25 cellular contexts compared by ENCODE assay signal in genomic region chr17:28413804-28414203, GRCh38. TPM values are rescaled to one million over a fixed set of nuclear protein-coding genes. Genes with fewer than 3 reads are reported as not detected.
DNase-seq lines count a peak whose midpoint lies in the region; ATAC-seq, FAIRE-seq and TF ChIP-seq lines count a peak whose summit lies in the region.
"Had no signal": no experiment of that assay in that cellular context is flagged by ENCODE, and none has a peak within 500 bp of the region (broad histone marks: within the 10 kb centered on the region; RNA-seq: fewer than 3 reads in every experiment).

No MANE protein-coding gene starts in this region.

- in situ Hi-C loops in HepG2 (cut with HindIII; ENCODE audit: extremely low pct_ligation_motif_present, low pct_unique_long_range_greater_than_20kb) (no loop called here), Panc1 (cut with HindIII; ENCODE audit: low pct_unique_long_range_greater_than_20kb, low sequenced_read_pairs) (no loop called here)

- no peak overlapping the region for H3K27ac Mint-ChIP-seq in endodermal cell
- H3K27ac Mint-ChIP-seq: CD4-positive, CD25-positive, alpha-beta regulatory T cell; CD8-positive, alpha-beta memory T cell had no signal

- TF ChIP-seq EP300 in HepG2 (IDR thresholded peaks at IDR 0.05; ENCODE audit: low read depth in 2 of 2, low read length in 2 of 2) = no peak
- TF ChIP-seq EP300 in HepG2 (CRISPR knock-in tag; IDR thresholded peaks at IDR 0.05; ENCODE audit: borderline replicate concordance) = no peak

- H3K4me1 ChIP-seq in HepG2 (ENCODE audit: insufficient read depth, low read length) (peaks cover 22% of the 10 kb centered on the region), right lobe of liver (peaks cover 0 to 10% (median 0%) of the 10 kb centered on the region in 4 donors), Panc1 (ENCODE audit: control insufficient read depth, insufficient read depth, low read length) (no peaks in the 10 kb centered on the region), endodermal cell (ENCODE audit: control insufficient read depth, insufficient read depth, low read length) (no peaks in the 10 kb centered on the region)
- H3K4me1 ChIP-seq: BLaER1 had no signal

- BruUV-seq in HepG2 (replicated peaks; lab: Mats Ljungman, UMichigan) (no TSS peak), Panc1 (replicated peaks; lab: Mats Ljungman, UMichigan) (no TSS peak)

- no peaks in the 10 kb centered on the region for H4K20me1 ChIP-seq in HepG2 (ENCODE audit: insufficient read depth, low read length)
- H4K20me1 ChIP-seq: BLaER1 had no signal

- H2AFZ ChIP-seq in HepG2 (ENCODE audit: low read length) = no peak overlapping the region

- no peaks in the 10 kb centered on the region for H3K9me3 Mint-ChIP-seq in endodermal cell
- H3K9me3 Mint-ChIP-seq: CD4-positive, CD25-positive, alpha-beta regulatory T cell; CD8-positive, alpha-beta memory T cell had no signal

- intact Hi-C loops in HepG2 (cut with micrococcal nuclease; ENCODE audit: unreplicated experiment) = loop anchor here (2.0 to 10.0 kb wide), 2 partner anchors 17 to 179 kb away; no protein-coding TSS in a partner anchor
- intact Hi-C loops in right lobe of liver (cut with DNase I) = no loop called here
- intact Hi-C loops in Panc1 (cut with micrococcal nuclease; ENCODE audit: unreplicated experiment) = no loop called here

- WGBS in HepG2 (ENCODE audit: low lambda C conversion rate) = 39% methylated on average over 5 of the region's 7 CpGs
- WGBS in right lobe of liver (ENCODE audit: insufficient coverage, low coverage, low lambda C conversion rate, missing lambda C conversion rate) = 78% methylated on average over 7 of the region's 7 CpGs
- 74 to 75% methylated on average over 7 of the region's 7 CpGs for WGBS in endodermal cell (ENCODE audit: insufficient coverage in 1 of 2, insufficient read length in 1 of 2), 2 experiments

- POLR2A ChIA-PET in HepG2 (lab: Yijun Ruan, JAX) = interaction anchor here (3.7 kb wide), 1 partner anchor 8 kb away, joined by 30 read pairs; the partner anchor contains the start of gene SLC46A1
- POLR2A ChIA-PET in Panc1 (lab: Charles Lee) = no interaction called here

- H3K9me3 ChIP-seq in HepG2 (ENCODE audit: low read length) = no peaks in the 10 kb centered on the region
- no peaks in the 10 kb centered on the region for H3K9me3 ChIP-seq in right lobe of liver
- H3K9me3 ChIP-seq in Panc1 (ENCODE audit: control insufficient read depth, insufficient read depth, low read depth, low read length) = no peaks in the 10 kb centered on the region
- H3K9me3 ChIP-seq in endodermal cell (ENCODE audit: control insufficient read depth, low read length) = no peaks in the 10 kb centered on the region
- H3K9me3 ChIP-seq: BLaER1 had no signal

- H3K36me3 ChIP-seq in HepG2 (replicated peaks in 1 of 2; ENCODE audit: control insufficient read depth in 1 of 2, insufficient read depth in 2 of 2, low read length in 2 of 2) = no peaks in the 10 kb centered on the region
- H3K36me3 ChIP-seq in right lobe of liver = no peaks in the 10 kb centered on the region
- H3K36me3 ChIP-seq in Panc1 (ENCODE audit: control insufficient read depth, insufficient read depth, low read length) = no peaks in the 10 kb centered on the region
- no peaks in the 10 kb centered on the region for H3K36me3 ChIP-seq in endodermal cell (ENCODE audit: control insufficient read depth, insufficient read depth, low read length)
- H3K36me3 ChIP-seq: BLaER1 had no signal

- no peaks in the 10 kb centered on the region for H3K36me3 Mint-ChIP-seq in endodermal cell (ENCODE audit: low read depth)
- H3K36me3 Mint-ChIP-seq: CD4-positive, CD25-positive, alpha-beta regulatory T cell; CD8-positive, alpha-beta memory T cell had no signal

- H3K4me3 ChIP-seq in HepG2 (replicated peaks in 1 of 3; ENCODE audit: insufficient read depth in 1 of 3, low read depth in 2 of 3, low read length in 3 of 3) = no peak overlapping the region
- no peak overlapping the region for H3K4me3 ChIP-seq in right lobe of liver
- H3K4me3 ChIP-seq in Panc1 (ENCODE audit: low read depth in 2 of 2, low read length in 2 of 2) = no peak overlapping the region
- no peak overlapping the region for H3K4me3 ChIP-seq in endodermal cell (ENCODE audit: low read length)
- H3K4me3 ChIP-seq: BLaER1, GM12878, K562 had no signal

- DNase-seq in HepG2 (ENCODE audit: low spot score) = no peak
- DNase-seq in right lobe of liver = no peak
- no peak for DNase-seq in Panc1 (ENCODE audit: low read depth, low spot score)
- peak; percentile 75 for DNase-seq in endodermal cell
- DNase-seq in retina = no peak
- DNase-seq: 8988T; CD4-positive, CD25-positive, alpha-beta regulatory T cell; CD8-positive, alpha-beta memory T cell; COR-L47; DMS 273 treated with DMSO at 0.1 percent for 48 hours; DMS53; DND-41; EL; HCEC 1CT; IMR-90 had no signal

- H3K79me2 ChIP-seq in HepG2 (ENCODE audit: insufficient read depth, low read length) = no peaks in the 10 kb centered on the region

- ATAC-seq in HepG2 (0 out of 3 replicates have a peak, but pooled peaks have one; percentile 19), right lobe of liver (no peak), Panc1 (no peak), HG03442 (IDR thresholded peaks at IDR 0.05; ENCODE audit: unreplicated experiment) (no peak), GM19351 (IDR thresholded peaks at IDR 0.05; ENCODE audit: unreplicated experiment) (no peak)
- ATAC-seq: GM12878, K562 had no signal

- TF ChIP-seq RAD21 in HepG2 (CRISPR knock-in tag; IDR thresholded peaks at IDR 0.05) = no peak

- no peak for FAIRE-seq in HepG2 (lab: Jason Lieb, UNC)
- FAIRE-seq: GM12878, K562 had no signal

- TF ChIP-seq POLR2A in HepG2 (IDR thresholded peaks at IDR 0.05; ENCODE audit: insufficient read depth in 1 of 2, low read depth in 2 of 2, low read length in 2 of 2) (no peak), right lobe of liver (IDR thresholded peaks at IDR 0.05) (no peak)

- no peak overlapping the region for H3K4me3 Mint-ChIP-seq in endodermal cell
- H3K4me3 Mint-ChIP-seq: CD4-positive, CD25-positive, alpha-beta regulatory T cell; CD8-positive, alpha-beta memory T cell had no signal

- TF ChIP-seq CTCF in HepG2 (CRISPR knock-in tag; IDR thresholded peaks at IDR 0.05) = peak; percentile 22; the same call in 1 of the 2 replicates
- no peak for TF ChIP-seq CTCF in right lobe of liver (IDR thresholded peaks at IDR 0.05)
- peak; percentile 12; the same call in 1 of the 2 replicates for TF ChIP-seq CTCF in Panc1 (IDR thresholded peaks at IDR 0.05)
- TF ChIP-seq CTCF in endodermal cell (conservative IDR thresholded peaks at IDR 0.05) = peak; percentile 42

- peaks cover 7% of the 10 kb centered on the region for H3K4me1 Mint-ChIP-seq in endodermal cell

- H3K27me3 ChIP-seq in HepG2 (ENCODE audit: control insufficient read depth in 1 of 2, insufficient read depth in 2 of 2, low read length in 2 of 2) (0 out of 5 replicates have a peak, but pooled peaks cover 0 to 7% of the 10 kb centered on the region in 2 experiments), right lobe of liver (no peaks in the 10 kb centered on the region), Panc1 (ENCODE audit: control insufficient read depth, insufficient read depth, low read length) (no peaks in the 10 kb centered on the region), endodermal cell (ENCODE audit: control insufficient read depth, insufficient read depth, low read length, poor library complexity, severe bottlenecking) (no peaks in the 10 kb centered on the region)
- H3K27me3 ChIP-seq: BLaER1 had no signal

- H3K27ac ChIP-seq in HepG2 (ENCODE audit: extremely low read length, insufficient read depth, low read length) (no peak overlapping the region), right lobe of liver (no peak overlapping the region), Panc1 (ENCODE audit: low read length) (no peak overlapping the region), endodermal cell (ENCODE audit: low read depth, low read length) (no peak overlapping the region)
- H3K27ac ChIP-seq: BLaER1 had no signal

- no peak overlapping the region for H3K9ac ChIP-seq in HepG2 (ENCODE audit: insufficient read depth, low read depth, low read length)
- no peak overlapping the region for H3K9ac ChIP-seq in endodermal cell (ENCODE audit: extremely low read depth, low read length, poor library complexity, severe bottlenecking)
- H3K9ac ChIP-seq: BLaER1 had no signal

- H3K4me2 ChIP-seq in HepG2 (ENCODE audit: low read depth, low read length) = no peak overlapping the region
- H3K4me2 ChIP-seq: BLaER1 had no signal

- H3K27me3 Mint-ChIP-seq in endodermal cell (ENCODE audit: insufficient read depth) = peaks cover 42% of the 10 kb centered on the region

- CTCF ChIA-PET in HepG2 (lab: Yijun Ruan, JAX; ENCODE audit: low intra/inter-chr PET ratio, low total read pairs) (no interaction called here), Panc1 (lab: Charles Lee) (no interaction called here)

RNA-seq across cellular contexts. Expression of gene SLC46A1, which starts 7.8 kb away (rescaled TPM):
- 9.4 and 22.6 TPM in 2 replicates for total RNA-seq in HepG2 (2016; rRNA removed; fragmentation: Illumina TruSeq; extraction: Trizol)
- 3.5 and 5.4 TPM in 2 replicates for total RNA-seq in HepG2 (2016; cell fraction: cytosol; rRNA removed; fragmentation: Illumina TruSeq; extraction: Trizol; ENCODE audit: low read depth)
- 9.1 and 22.4 TPM in 2 replicates for total RNA-seq in HepG2 (2016; cell fraction: insoluble cytoplasmic fraction; rRNA removed; fragmentation: Illumina TruSeq; extraction: Trizol)
- total RNA-seq in HepG2 (2016; cell fraction: membrane; rRNA removed; fragmentation: Illumina TruSeq; extraction: Trizol) = 5.8 and 10.3 TPM in 2 replicates
- 30.8 and 32.9 TPM in 2 replicates for total RNA-seq in HepG2 (2016; cell fraction: nucleus; rRNA removed; fragmentation: Illumina TruSeq; extraction: Trizol)
- 19.6 and 25.8 TPM in 2 replicates for polyA plus RNA-seq in HepG2 (2011; rRNA removed)
- polyA plus RNA-seq in HepG2 (2011; cell fraction: cytosol; rRNA removed) = 12.7 and 13.7 TPM in 2 replicates
- polyA plus RNA-seq in HepG2 (2011; cell fraction: nucleus; rRNA removed) = 30.3 and 37.6 TPM in 2 replicates
- 14.5 and 20.5 TPM in 2 replicates for polyA plus RNA-seq in HepG2 (2012)
- 1.8 and 2.3 TPM in 2 replicates for polyA plus RNA-seq in HepG2 (2016; cell fraction: cytosol; fragmentation: Illumina TruSeq; extraction: Trizol; ENCODE audit: low read depth)
- polyA plus RNA-seq in HepG2 (2016; cell fraction: insoluble cytoplasmic fraction; fragmentation: Illumina TruSeq; extraction: Trizol; ENCODE audit: low read depth) = 9.0 and 9.7 TPM in 2 replicates
- 2.4 and 3.5 TPM in 2 replicates for polyA plus RNA-seq in HepG2 (2016; cell fraction: membrane; fragmentation: Illumina TruSeq; extraction: Trizol; ENCODE audit: low read depth)
- polyA plus RNA-seq in HepG2 (2016; cell fraction: nucleus; fragmentation: Illumina TruSeq; extraction: Trizol; ENCODE audit: insufficient read depth, low read depth) = 37.8 and 44.2 TPM in 2 replicates
- polyA minus RNA-seq in HepG2 (2011; rRNA and poly(A)+ RNA removed; ENCODE audit: low replicate concordance) = 37.9 and 60.4 TPM in 2 replicates
- polyA minus RNA-seq in HepG2 (2011; cell fraction: cytosol; rRNA and poly(A)+ RNA removed) = 16.3 and 22.3 TPM in 2 replicates
- polyA minus RNA-seq in HepG2 (2011; cell fraction: nucleus; rRNA and poly(A)+ RNA removed) = 31.0 and 41.5 TPM in 2 replicates
- 10 to 100 TPM; 22.1 to 44.6 (median 32.1) TPM for total RNA-seq in right lobe of liver
- 16.9 TPM for total RNA-seq in Panc1 (2021; ENCODE audit: unreplicated experiment)
- 12.0 TPM for polyA plus RNA-seq in Panc1 (2012; ENCODE audit: insufficient read length)
- total RNA-seq in endodermal cell = 10 to 100 TPM in 1 of 2 donors, 1 to 10 TPM in 1; 6.9 to 10.9 TPM
- 4.0 TPM for polyA plus RNA-seq in endodermal cell (2013, experiment 1 of 2)
- polyA plus RNA-seq in endodermal cell (2013, experiment 2 of 2) = 5.7 TPM

RNA-seq across cellular contexts. Expression of gene SARM1, which starts 42.3 kb away (rescaled TPM):
- 0.25 and 0.73 TPM in 2 replicates for total RNA-seq in HepG2 (2016; rRNA removed; fragmentation: Illumina TruSeq; extraction: Trizol)
- 0.09 and 0.20 TPM in 2 replicates for total RNA-seq in HepG2 (2016; cell fraction: cytosol; rRNA removed; fragmentation: Illumina TruSeq; extraction: Trizol; ENCODE audit: low read depth)
- 0.73 and 0.78 TPM in 2 replicates for total RNA-seq in HepG2 (2016; cell fraction: insoluble cytoplasmic fraction; rRNA removed; fragmentation: Illumina TruSeq; extraction: Trizol)
- 0.09 and 0.28 TPM in 2 replicates for total RNA-seq in HepG2 (2016; cell fraction: membrane; rRNA removed; fragmentation: Illumina TruSeq; extraction: Trizol)
- 0.84 and 0.94 TPM in 2 replicates for total RNA-seq in HepG2 (2016; cell fraction: nucleus; rRNA removed; fragmentation: Illumina TruSeq; extraction: Trizol)
- polyA plus RNA-seq in HepG2 (2011; rRNA removed) = 0.86 and 1.1 TPM in 2 replicates
- polyA plus RNA-seq in HepG2 (2011; cell fraction: cytosol; rRNA removed) = 0.30 and 0.56 TPM in 2 replicates
- polyA plus RNA-seq in HepG2 (2011; cell fraction: nucleus; rRNA removed) = 5.4 and 6.1 TPM in 2 replicates
- polyA plus RNA-seq in HepG2 (2012) = 0.36 and 3.0 TPM in 2 replicates
- polyA plus RNA-seq in HepG2 (2016; cell fraction: cytosol; fragmentation: Illumina TruSeq; extraction: Trizol; ENCODE audit: low read depth) = 0.14 and 0.16 TPM in 2 replicates
- polyA plus RNA-seq in HepG2 (2016; cell fraction: insoluble cytoplasmic fraction; fragmentation: Illumina TruSeq; extraction: Trizol; ENCODE audit: low read depth) = 0.27 and 0.61 TPM in 2 replicates
- polyA plus RNA-seq in HepG2 (2016; cell fraction: membrane; fragmentation: Illumina TruSeq; extraction: Trizol; ENCODE audit: low read depth) = 0.22 and 0.23 TPM in 2 replicates
- polyA plus RNA-seq in HepG2 (2016; cell fraction: nucleus; fragmentation: Illumina TruSeq; extraction: Trizol; ENCODE audit: insufficient read depth, low read depth) = 2.1 and 2.7 TPM in 2 replicates
- polyA minus RNA-seq in HepG2 (2011; rRNA and poly(A)+ RNA removed; ENCODE audit: low replicate concordance) = 2.2 and 23.4 TPM in 2 replicates
- polyA minus RNA-seq in HepG2 (2011; cell fraction: cytosol; rRNA and poly(A)+ RNA removed) = 0.09 and 0.30 TPM in 2 replicates
- polyA minus RNA-seq in HepG2 (2011; cell fraction: nucleus; rRNA and poly(A)+ RNA removed) = 3.9 TPM in 2 replicates
- total RNA-seq in right lobe of liver = 1 to 10 TPM; 2.8 to 5.1 (median 3.9) TPM
- total RNA-seq in Panc1 (2021; ENCODE audit: unreplicated experiment) = 17.4 TPM
- polyA plus RNA-seq in Panc1 (2012; ENCODE audit: insufficient read length) = 16.8 TPM
- total RNA-seq in endodermal cell = 1 to 10 TPM; 1.3 to 2.0 TPM
- polyA plus RNA-seq in endodermal cell (2013, experiment 1 of 2) = 11.5 TPM
- 11.0 TPM for polyA plus RNA-seq in endodermal cell (2013, experiment 2 of 2)

RNA-seq across cellular contexts. Expression of gene VTN, which starts 43.7 kb away (rescaled TPM):
- total RNA-seq in HepG2 (2016; rRNA removed; fragmentation: Illumina TruSeq; extraction: Trizol) (43.9 and 108 TPM in 2 replicates), right lobe of liver (1,000 to 10,000 TPM; 2,747 to 3,771 (median 3,031) TPM), Panc1 (2021; ENCODE audit: unreplicated experiment) (2.3 TPM), endodermal cell (1 to 10 TPM; 2.5 to 6.7 TPM)
- total RNA-seq in HepG2 (2016; cell fraction: cytosol; rRNA removed; fragmentation: Illumina TruSeq; extraction: Trizol; ENCODE audit: low read depth) = 11.6 and 13.5 TPM in 2 replicates
- total RNA-seq in HepG2 (2016; cell fraction: insoluble cytoplasmic fraction; rRNA removed; fragmentation: Illumina TruSeq; extraction: Trizol) = 42.5 and 110 TPM in 2 replicates
- 21.9 and 23.9 TPM in 2 replicates for total RNA-seq in HepG2 (2016; cell fraction: membrane; rRNA removed; fragmentation: Illumina TruSeq; extraction: Trizol)
- 103 and 124 TPM in 2 replicates for total RNA-seq in HepG2 (2016; cell fraction: nucleus; rRNA removed; fragmentation: Illumina TruSeq; extraction: Trizol)
- polyA plus RNA-seq in HepG2 (2011; rRNA removed) = 131 and 230 TPM in 2 replicates
- 124 and 146 TPM in 2 replicates for polyA plus RNA-seq in HepG2 (2011; cell fraction: cytosol; rRNA removed)
- 140 and 166 TPM in 2 replicates for polyA plus RNA-seq in HepG2 (2011; cell fraction: nucleus; rRNA removed)
- polyA plus RNA-seq in HepG2 (2012) = 284 and 339 TPM in 2 replicates
- polyA plus RNA-seq in HepG2 (2016; cell fraction: cytosol; fragmentation: Illumina TruSeq; extraction: Trizol; ENCODE audit: low read depth) = 22.3 and 24.7 TPM in 2 replicates
- 46.3 and 58.2 TPM in 2 replicates for polyA plus RNA-seq in HepG2 (2016; cell fraction: insoluble cytoplasmic fraction; fragmentation: Illumina TruSeq; extraction: Trizol; ENCODE audit: low read depth)
- polyA plus RNA-seq in HepG2 (2016; cell fraction: membrane; fragmentation: Illumina TruSeq; extraction: Trizol; ENCODE audit: low read depth) = 29.7 and 32.6 TPM in 2 replicates
- polyA plus RNA-seq in HepG2 (2016; cell fraction: nucleus; fragmentation: Illumina TruSeq; extraction: Trizol; ENCODE audit: insufficient read depth, low read depth) = 199 and 223 TPM in 2 replicates
- 37.6 and 134 TPM in 2 replicates for polyA minus RNA-seq in HepG2 (2011; rRNA and poly(A)+ RNA removed; ENCODE audit: low replicate concordance)
- 45.8 and 97.8 TPM in 2 replicates for polyA minus RNA-seq in HepG2 (2011; cell fraction: cytosol; rRNA and poly(A)+ RNA removed)
- 30.3 and 66.1 TPM in 2 replicates for polyA minus RNA-seq in HepG2 (2011; cell fraction: nucleus; rRNA and poly(A)+ RNA removed)
- polyA plus RNA-seq in Panc1 (2012; ENCODE audit: insufficient read length) = 2.4 TPM
- 5.6 TPM for polyA plus RNA-seq in endodermal cell (2013, experiment 1 of 2)
- polyA plus RNA-seq in endodermal cell (2013, experiment 2 of 2) = 4.4 TPM
- total RNA-seq: CD4-positive, CD25-positive, alpha-beta regulatory T cell; H4; HT1080 had no signal
- polyA plus RNA-seq: CD8-positive, alpha-beta memory T cell had no signal

RNA-seq across cellular contexts. Expression of gene SEBOX, which starts 48.8 kb away (rescaled TPM):
- total RNA-seq in HepG2 (2016; rRNA removed; fragmentation: Illumina TruSeq; extraction: Trizol) = not detected in 2 replicates
- total RNA-seq in HepG2 (2016; cell fraction: cytosol; rRNA removed; fragmentation: Illumina TruSeq; extraction: Trizol; ENCODE audit: low read depth) = not detected in 2 replicates
- not detected in 2 replicates for total RNA-seq in HepG2 (2016; cell fraction: insoluble cytoplasmic fraction; rRNA removed; fragmentation: Illumina TruSeq; extraction: Trizol)
- total RNA-seq in HepG2 (2016; cell fraction: membrane; rRNA removed; fragmentation: Illumina TruSeq; extraction: Trizol) = not detected in 2 replicates
- not detected in 2 replicates for total RNA-seq in HepG2 (2016; cell fraction: nucleus; rRNA removed; fragmentation: Illumina TruSeq; extraction: Trizol)
- polyA plus RNA-seq in HepG2 (2011; rRNA removed) = not detected in 2 replicates
- polyA plus RNA-seq in HepG2 (2011; cell fraction: cytosol; rRNA removed) = not detected in 2 replicates
- polyA plus RNA-seq in HepG2 (2011; cell fraction: nucleus; rRNA removed) = 0.43 TPM in 1 of 2 replicates, not detected in the other
- polyA plus RNA-seq in HepG2 (2012) = not detected in 2 replicates
- polyA plus RNA-seq in HepG2 (2016; cell fraction: cytosol; fragmentation: Illumina TruSeq; extraction: Trizol; ENCODE audit: low read depth) = not detected in 2 replicates
- polyA plus RNA-seq in HepG2 (2016; cell fraction: insoluble cytoplasmic fraction; fragmentation: Illumina TruSeq; extraction: Trizol; ENCODE audit: low read depth) = not detected in 2 replicates
- not detected in 2 replicates for polyA plus RNA-seq in HepG2 (2016; cell fraction: membrane; fragmentation: Illumina TruSeq; extraction: Trizol; ENCODE audit: low read depth)
- polyA plus RNA-seq in HepG2 (2016; cell fraction: nucleus; fragmentation: Illumina TruSeq; extraction: Trizol; ENCODE audit: insufficient read depth, low read depth) = not detected in 2 replicates
- polyA minus RNA-seq in HepG2 (2011; rRNA and poly(A)+ RNA removed; ENCODE audit: low replicate concordance) = 0.34 TPM in 1 of 2 replicates, not detected in the other
- not detected in 2 replicates for polyA minus RNA-seq in HepG2 (2011; cell fraction: cytosol; rRNA and poly(A)+ RNA removed)
- not detected in 2 replicates for polyA minus RNA-seq in HepG2 (2011; cell fraction: nucleus; rRNA and poly(A)+ RNA removed)
- not detected for total RNA-seq in right lobe of liver
- total RNA-seq in Panc1 (2021; ENCODE audit: unreplicated experiment) = not detected
- polyA plus RNA-seq in Panc1 (2012; ENCODE audit: insufficient read length) = not detected
- not detected for total RNA-seq in endodermal cell
- not detected for polyA plus RNA-seq in endodermal cell (2013, experiment 1 of 2)
- polyA plus RNA-seq in endodermal cell (2013, experiment 2 of 2) = not detected
- total RNA-seq: A673; CD4-positive, CD25-positive, alpha-beta regulatory T cell; CD8-positive, alpha-beta memory T cell; G401; GM12878; H4; HT1080; IMR-90; K562 had no signal
- polyA plus RNA-seq: AG04450; CD4-positive, CD25-positive, alpha-beta regulatory T cell; CD8-positive, alpha-beta memory T cell; GM12878; IMR-90; K562 had no signal

RNA-seq across cellular contexts. Expression of gene POLDIP2, which starts 56.5 kb away (rescaled TPM):
- total RNA-seq in HepG2 (2016; rRNA removed; fragmentation: Illumina TruSeq; extraction: Trizol) = 114 and 127 TPM in 2 replicates
- 63.3 and 67.3 TPM in 2 replicates for total RNA-seq in HepG2 (2016; cell fraction: cytosol; rRNA removed; fragmentation: Illumina TruSeq; extraction: Trizol; ENCODE audit: low read depth)
- 112 and 115 TPM in 2 replicates for total RNA-seq in HepG2 (2016; cell fraction: insoluble cytoplasmic fraction; rRNA removed; fragmentation: Illumina TruSeq; extraction: Trizol)
- total RNA-seq in HepG2 (2016; cell fraction: membrane; rRNA removed; fragmentation: Illumina TruSeq; extraction: Trizol) = 118 and 133 TPM in 2 replicates
- 47.1 and 53.4 TPM in 2 replicates for total RNA-seq in HepG2 (2016; cell fraction: nucleus; rRNA removed; fragmentation: Illumina TruSeq; extraction: Trizol)
- 85.9 and 86.0 TPM in 2 replicates for polyA plus RNA-seq in HepG2 (2011; rRNA removed)
- polyA plus RNA-seq in HepG2 (2011; cell fraction: cytosol; rRNA removed) = 82.5 and 91.5 TPM in 2 replicates
- 40.8 and 49.4 TPM in 2 replicates for polyA plus RNA-seq in HepG2 (2011; cell fraction: nucleus; rRNA removed)
- 60.2 and 73.0 TPM in 2 replicates for polyA plus RNA-seq in HepG2 (2012)
- polyA plus RNA-seq in HepG2 (2016; cell fraction: cytosol; fragmentation: Illumina TruSeq; extraction: Trizol; ENCODE audit: low read depth) = 78.3 and 93.1 TPM in 2 replicates
- 128 and 147 TPM in 2 replicates for polyA plus RNA-seq in HepG2 (2016; cell fraction: insoluble cytoplasmic fraction; fragmentation: Illumina TruSeq; extraction: Trizol; ENCODE audit: low read depth)
- polyA plus RNA-seq in HepG2 (2016; cell fraction: membrane; fragmentation: Illumina TruSeq; extraction: Trizol; ENCODE audit: low read depth) = 120 and 126 TPM in 2 replicates
- polyA plus RNA-seq in HepG2 (2016; cell fraction: nucleus; fragmentation: Illumina TruSeq; extraction: Trizol; ENCODE audit: insufficient read depth, low read depth) = 79.9 and 84.9 TPM in 2 replicates
- polyA minus RNA-seq in HepG2 (2011; rRNA and poly(A)+ RNA removed; ENCODE audit: low replicate concordance) = 108 and 190 TPM in 2 replicates
- polyA minus RNA-seq in HepG2 (2011; cell fraction: cytosol; rRNA and poly(A)+ RNA removed) = 42.1 and 47.7 TPM in 2 replicates
- polyA minus RNA-seq in HepG2 (2011; cell fraction: nucleus; rRNA and poly(A)+ RNA removed) = 22.0 and 26.2 TPM in 2 replicates
- 100 to 1,000 TPM in 5 of 6 experiments, 10 to 100 TPM in 1; 92.5 to 156 (median 130) TPM for total RNA-seq in right lobe of liver
- total RNA-seq in Panc1 (2021; ENCODE audit: unreplicated experiment) = 175 TPM
- 163 TPM for polyA plus RNA-seq in Panc1 (2012; ENCODE audit: insufficient read length)
- 10 to 100 TPM; 69.0 to 72.1 TPM for total RNA-seq in endodermal cell
- 56.7 TPM for polyA plus RNA-seq in endodermal cell (2013, experiment 1 of 2)
- 51.2 TPM for polyA plus RNA-seq in endodermal cell (2013, experiment 2 of 2)

Comparison
In these comparisons a context has a peak if more than half of its experiments do, and no peak if none do; other contexts are left out.
1. CTCF ChIP-seq: peak in HepG2 (single experiment), Panc1 (single experiment) and endodermal cell (single experiment); none in right lobe of liver (0 of 4).
2. RNA of gene VTN, which starts 43.7 kb away (total RNA-seq): 2,747 to 3,771 TPM in right lobe of liver; 11.6 to 124 TPM in HepG2, 2.5 to 6.7 TPM in endodermal cell and 2.3 TPM in Panc1 (single experiment); every median in the first group is over 10 times any median in the second.